In the genomic region with DNA sequence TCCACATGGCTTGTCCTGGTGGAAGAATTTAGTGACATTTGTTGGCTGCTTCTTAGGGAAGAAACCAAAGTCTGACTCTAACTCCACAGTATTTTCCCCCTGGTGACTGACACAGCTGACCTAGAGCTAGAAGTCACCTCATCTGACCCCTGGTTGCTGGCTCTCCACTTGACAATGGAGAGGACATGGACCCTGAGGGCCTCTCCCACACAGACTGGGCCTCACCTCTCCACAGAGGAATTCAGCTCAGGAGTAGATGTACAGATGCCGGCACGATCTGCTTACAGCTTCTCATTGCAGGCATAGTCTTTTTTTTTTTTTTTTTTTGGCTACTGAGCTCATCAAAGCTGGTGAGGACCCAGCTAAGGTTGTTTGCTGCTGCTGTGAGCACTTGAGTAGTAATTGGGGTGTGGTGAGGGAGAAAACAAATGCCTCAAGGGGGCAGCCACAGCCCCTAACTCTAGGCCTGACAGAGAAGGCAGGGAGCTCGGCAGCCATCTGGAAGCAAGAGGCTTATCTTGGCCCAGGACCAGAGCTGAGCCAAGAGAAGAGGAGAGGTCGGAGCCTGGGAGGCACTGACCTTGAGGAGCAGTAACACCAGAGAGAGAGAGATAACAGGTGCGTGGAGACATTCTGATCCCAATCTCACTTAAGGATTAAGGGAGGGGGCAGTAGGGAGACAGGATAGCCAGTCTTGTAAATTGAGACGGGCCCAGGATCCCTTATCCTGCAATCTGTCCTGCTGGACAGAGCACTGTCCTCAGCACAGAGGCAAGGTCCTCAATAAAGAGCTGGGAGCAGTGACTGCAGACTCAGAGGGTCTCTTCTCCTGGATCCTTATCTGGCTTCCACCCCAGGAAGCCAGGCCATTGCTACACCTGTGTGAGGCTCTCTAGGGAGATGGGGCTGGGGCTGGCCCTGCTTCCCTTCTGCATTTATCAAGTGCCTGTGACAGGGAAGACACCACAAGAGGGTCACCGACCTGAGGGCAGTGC, we compare ENCODE assay signal across 17 cellular contexts. TPM values are rescaled to one million over a fixed set of nuclear protein-coding genes. Genes with fewer than 3 reads are reported as not detected.
DNase-seq lines count a peak whose midpoint lies in the region; ATAC-seq and TF ChIP-seq lines count a peak whose summit lies in the region.
"Had no signal": no experiment of that assay in that cellular context is flagged by ENCODE, and none has a peak within 500 bp of the region (broad histone marks: within the 10 kb centered on the region; RNA-seq: fewer than 3 reads in every experiment).

No MANE protein-coding gene starts in this region.

- no CpG with 5 or more reads among the region's 7 CpGs for WGBS in H9 (ENCODE audit: extremely low coverage, insufficient read length, low lambda C conversion rate)

- no peaks in the 10 kb centered on the region for H3K36me3 ChIP-seq in CD8-positive, alpha-beta T cell (ENCODE audit: insufficient read depth, low read length)
- H3K36me3 ChIP-seq in SJCRH30 = no peaks in the 10 kb centered on the region
- H3K36me3 ChIP-seq: HAP-1 had no signal

- H3K4me1 Mint-ChIP-seq in CD8-positive, alpha-beta T cell (ENCODE audit: low read depth) = no peaks in the 10 kb centered on the region
- peaks cover 10 to 13% of the 10 kb centered on the region in 2 experiments; a peak in 2 of 4 replicates for H3K4me1 Mint-ChIP-seq in H9

- H4K5ac ChIP-seq in H9 (ENCODE audit: insufficient read length, low read depth, low read length) = no peak overlapping the region

- no peak overlapping the region for H3K27ac Mint-ChIP-seq in CD8-positive, alpha-beta T cell
- H3K27ac Mint-ChIP-seq in H9 = no peak overlapping the region

- H3K27me3 Mint-ChIP-seq in CD8-positive, alpha-beta T cell (ENCODE audit: low read depth) = peaks cover 2% of the 10 kb centered on the region
- peaks cover 5% of the 10 kb centered on the region for H3K27me3 Mint-ChIP-seq in H9 (ENCODE audit: low read depth)

- no peak overlapping the region for H3K4ac ChIP-seq in H9 (ENCODE audit: low read depth, low read length)

- intact Hi-C loops in CD8-positive, alpha-beta T cell (cut with DNase I, micrococcal nuclease) = no loop called here

- no peak overlapping the region for H3K14ac ChIP-seq in H9 (ENCODE audit: insufficient read depth, low read length)

- H4K8ac ChIP-seq in H9 (replicated peaks; ENCODE audit: insufficient read length, low read depth, low read length) = no peak overlapping the region

- no peaks in the 10 kb centered on the region for H3K9me3 Mint-ChIP-seq in CD8-positive, alpha-beta T cell
- peaks cover 0 to 2% of the 10 kb centered on the region in 2 experiments; a peak in 1 of 5 replicates for H3K9me3 Mint-ChIP-seq in H9

- H4K20me1 ChIP-seq in H9 (ENCODE audit: control insufficient read depth, insufficient read depth, insufficient read length) = no peaks in the 10 kb centered on the region

- no peak overlapping the region for H2AFZ ChIP-seq in H9 (ENCODE audit: low read length)
- H2AFZ ChIP-seq: PC-9 had no signal

- CTCF ChIA-PET in CD8-positive, alpha-beta T cell (lab: Charles Lee) = no interaction called here
- CTCF ChIA-PET in RWPE1 (lab: Yijun Ruan, JAX) = no interaction called here

- no peak for TF ChIP-seq CTCF in CD8-positive, alpha-beta T cell (IDR thresholded peaks at IDR 0.05)
- TF ChIP-seq CTCF in H9 (conservative IDR thresholded peaks at IDR 0.05) (peak; percentile 30; the same call in 2 of the 3 replicates), RWPE1 (conservative IDR thresholded peaks at IDR 0.05; ENCODE audit: low read depth) (no peak)

- H3K79me1 ChIP-seq in H9 (ENCODE audit: insufficient read depth, low read depth, low read length, poor library complexity, severe bottlenecking) = no peaks in the 10 kb centered on the region

- no peak for DNase-seq in CD8-positive, alpha-beta T cell
- DNase-seq in H9 = peak; percentile 46
- DNase-seq in SJCRH30 = peak; percentile 49 to 55
- DNase-seq in iPS-NIHi11 (ENCODE audit: low spot score) = peak; percentile 28
- no peak for DNase-seq in RWPE1 (ENCODE audit: low spot score)
- no peak for DNase-seq in activated CD8-positive, alpha-beta memory T cell treated with anti-CD3 and anti-CD28 coated beads, Interleukin-2, amount 50 U/mL, for 48 hours
- DNase-seq: C1 segment of cervical spinal cord, DND-41, GF-D8, MM.1S, NCI-H1930, NCI-H510A treated with DMSO at 0.1 percent for 48 hours, PC-9, SK-N-SH had no signal

- H4K91ac ChIP-seq in H9 (ENCODE audit: insufficient read length, low read depth, low read length) = no peak overlapping the region

- H3K27me3 ChIP-seq in CD8-positive, alpha-beta T cell (ENCODE audit: insufficient read depth, low read length) = no peaks in the 10 kb centered on the region
- no peaks in the 10 kb centered on the region for H3K27me3 ChIP-seq in H9 (ENCODE audit: insufficient read depth, low read length)
- H3K27me3 ChIP-seq in SJCRH30 = 0 out of 2 replicates have a peak, but pooled peaks cover 3% of the 10 kb centered on the region

- no peak overlapping the region for H2BK5ac ChIP-seq in H9 (ENCODE audit: insufficient read length, low read length)

- H3T11ph ChIP-seq in H9 (ENCODE audit: low read length) = no peak overlapping the region

- H3K36me3 Mint-ChIP-seq in CD8-positive, alpha-beta T cell = no peaks in the 10 kb centered on the region
- no peaks in the 10 kb centered on the region for H3K36me3 Mint-ChIP-seq in H9 (ENCODE audit: insufficient read depth in 1 of 3, low read depth in 3 of 3)

- no peaks in the 10 kb centered on the region for H3K9me3 ChIP-seq in CD8-positive, alpha-beta T cell (ENCODE audit: low read length)
- H3K9me3 ChIP-seq in H9 (ENCODE audit: control insufficient read depth, low read depth, low read length) = no peaks in the 10 kb centered on the region
- H3K9me3 ChIP-seq in SJCRH30 (replicated peaks) = no peaks in the 10 kb centered on the region
- H3K9me3 ChIP-seq: HAP-1, SK-N-SH had no signal

- no peak overlapping the region for H2BK12ac ChIP-seq in H9 (ENCODE audit: insufficient read length, low read depth, low read length)

- no peak overlapping the region for H2BK15ac ChIP-seq in H9 (ENCODE audit: low read depth, low read length)

- no peak overlapping the region for H2BK120ac ChIP-seq in H9 (ENCODE audit: low read depth, low read length, poor library complexity, severe bottlenecking)

- no peaks in the 10 kb centered on the region for H3K4me1 ChIP-seq in CD8-positive, alpha-beta T cell (ENCODE audit: insufficient read depth, low read length)
- H3K4me1 ChIP-seq in H9 (ENCODE audit: insufficient read depth, low read length) (no peaks in the 10 kb centered on the region; the same call in 1 of the 2 replicates), SJCRH30 (peaks cover 30% of the 10 kb centered on the region)
- H3K4me1 ChIP-seq: HAP-1 had no signal

- POLR2A ChIA-PET in CD8-positive, alpha-beta T cell (lab: Charles Lee) = no interaction called here
- POLR2A ChIA-PET in RWPE1 (lab: Yijun Ruan, JAX; ENCODE audit: low non-redundant PET) = no interaction called here

- no peak overlapping the region for H2BK20ac ChIP-seq in H9 (ENCODE audit: low read depth, low read length, poor library complexity, severe bottlenecking)

- H3K23me2 ChIP-seq in H9 (ENCODE audit: insufficient read length, low read depth, low read length, poor library complexity, severe bottlenecking) = no peaks in the 10 kb centered on the region

- peak overlapping the region; percentile 30 for H3K4me3 Mint-ChIP-seq in CD8-positive, alpha-beta T cell
- H3K4me3 Mint-ChIP-seq in H9 = no peak overlapping the region

- H3K79me2 ChIP-seq in H9 (ENCODE audit: insufficient read depth, low read length) = no peaks in the 10 kb centered on the region

- no peak for ATAC-seq in CD8-positive, alpha-beta T cell
- ATAC-seq in GM21786 (IDR thresholded peaks at IDR 0.05; ENCODE audit: unreplicated experiment) (no peak), GM19395 (IDR thresholded peaks at IDR 0.05; ENCODE audit: unreplicated experiment) (no peak)

- no peak overlapping the region for H3K18ac ChIP-seq in H9 (ENCODE audit: insufficient read length, low read depth, low read length)

- no peak overlapping the region for H3K23ac ChIP-seq in H9 (ENCODE audit: insufficient read length, low read depth, low read length)

- no peak overlapping the region for H3K4me2 ChIP-seq in H9 (ENCODE audit: insufficient read depth, insufficient read length, low read length)
- H3K4me2 ChIP-seq: PC-9, SK-N-SH had no signal

- no peak overlapping the region for H3K27ac ChIP-seq in CD8-positive, alpha-beta T cell (ENCODE audit: low read depth, low read length)
- no peak overlapping the region for H3K27ac ChIP-seq in H9 (ENCODE audit: insufficient read length, low read depth, low read length)
- H3K27ac ChIP-seq in SJCRH30 = no peak overlapping the region
- H3K27ac ChIP-seq in RWPE1 = no peak overlapping the region
- H3K27ac ChIP-seq: PC-9 had no signal

- H3K56ac ChIP-seq in H9 (ENCODE audit: insufficient read length, low read depth, low read length) = no peak overlapping the region

- no peak overlapping the region for H2AK5ac ChIP-seq in H9 (ENCODE audit: insufficient read length, low read length)

- no peak overlapping the region for H3K9ac ChIP-seq in H9 (ENCODE audit: extremely low read depth, insufficient read length, low read length)
- H3K9ac ChIP-seq: SK-N-SH had no signal

- no peak overlapping the region for H3K4me3 ChIP-seq in CD8-positive, alpha-beta T cell (ENCODE audit: low read depth, low read length)
- H3K4me3 ChIP-seq in SJCRH30 = no peak overlapping the region
- H3K4me3 ChIP-seq: HAP-1, PC-9 had no signal

RNA-seq across cellular contexts. Expression of a gene that starts 9.4 kb away (rescaled TPM):
- total RNA-seq in CD8-positive, alpha-beta T cell = not detected
- total RNA-seq in H9 (2021) = not detected in 2 replicates
- total RNA-seq in SJCRH30 (2014; rRNA removed; shearing (Covaris generic)) = not detected in 2 replicates
- total RNA-seq: PC-9 had no signal

Comparison
In these comparisons a context has a peak if more than half of its experiments do, and no peak if none do; other contexts are left out.
1. DNase-seq: peak in H9 (single experiment), SJCRH30 (2 of 2) and iPS-NIHi11 (single experiment); none in CD8-positive, alpha-beta T cell (0 of 7), RWPE1 (single experiment) and activated CD8-positive, alpha-beta memory T cell treated with anti-CD3 and anti-CD28 coated beads, Interleukin-2, amount 50 U/mL, for 48 hours (single experiment).